Comparison of ENCODE assay signal across 22 cellular contexts in genomic region chr1:81950845-81951244, GRCh38.
A peak's percentile ranks its signal among the peaks of the same experiment; 100 is the strongest.
DNase-seq lines count a peak whose midpoint lies in the region; ATAC-seq and TF ChIP-seq lines count a peak whose summit lies in the region.
"Had no signal": no experiment of that assay in that cellular context is flagged by ENCODE, and none has a peak within 500 bp of the region (broad histone marks: within the 10 kb centered on the region; RNA-seq: fewer than 3 reads in every experiment).

No MANE protein-coding gene starts in this region.

- H3K27me3 Mint-ChIP-seq in GM23338 (ENCODE audit: insufficient read depth, low read depth, poor library complexity) (no peaks in the 10 kb centered on the region), progenitor cell of endocrine pancreas (no peaks in the 10 kb centered on the region)
- H3K27me3 Mint-ChIP-seq: B cell, T-cell had no signal

- no peaks in the 10 kb centered on the region for H3K9me3 ChIP-seq in MG63

- no peak overlapping the region for H2AFZ ChIP-seq in GM23338

- H3K9me2 ChIP-seq in GM23338 (ENCODE audit: insufficient read depth): no peaks in the 10 kb centered on the region

- H3K36me3 ChIP-seq in GM23338 (ENCODE audit: insufficient read depth): peaks cover 2% of the 10 kb centered on the region
- H3K36me3 ChIP-seq in MG63: no peaks in the 10 kb centered on the region

- ATAC-seq in GM23338: no peak
- ATAC-seq: PC-3, SK-N-SH treated with all-trans-retinoic acid at 6 μM for 48 hours, T-cell had no signal

- H3F3A ChIP-seq in GM23338 (replicated peaks; ENCODE audit: low read depth): no peaks in the 10 kb centered on the region

- peaks cover 46% of the 10 kb centered on the region for H3K79me2 ChIP-seq in GM23338 (replicated peaks; ENCODE audit: insufficient read depth)

- TF ChIP-seq CTCF in GM23338 (conservative IDR thresholded peaks at IDR 0.05; ENCODE audit: low read depth in 2 of 2): no peak
- no peak for TF ChIP-seq CTCF in progenitor cell of endocrine pancreas (IDR thresholded peaks at IDR 0.05; ENCODE audit: unreplicated experiment)

- H3K36me3 Mint-ChIP-seq in GM23338 (ENCODE audit: low read depth): peaks cover 20% of the 10 kb centered on the region; the same call in 2 of the 3 replicates
- H3K36me3 Mint-ChIP-seq in progenitor cell of endocrine pancreas (ENCODE audit: insufficient read depth): peaks cover 3% of the 10 kb centered on the region
- H3K36me3 Mint-ChIP-seq: T-cell had no signal

- H3K4me3 ChIP-seq in GM23338 (no peak overlapping the region), MG63 (no peak overlapping the region), skeletal muscle cell (ENCODE audit: low read depth, low read length) (no peak overlapping the region)

- H3K27ac Mint-ChIP-seq in GM23338 (peak overlapping the region; percentile 48; the same call in 1 of the 2 replicates), progenitor cell of endocrine pancreas (no peak overlapping the region)
- H3K27ac Mint-ChIP-seq: B cell, T-cell had no signal

- H3K4me2 ChIP-seq in GM23338: no peak overlapping the region

- peaks cover 11% of the 10 kb centered on the region for H3K4me1 Mint-ChIP-seq in GM23338
- H3K4me1 Mint-ChIP-seq in progenitor cell of endocrine pancreas (ENCODE audit: low read depth): peaks cover 13% of the 10 kb centered on the region
- H3K4me1 Mint-ChIP-seq: B cell, T-cell had no signal

- no peak for DNase-seq in GM23338 (ENCODE audit: low spot score)
- DNase-seq in MG63: peak; percentile 0
- peak; percentile 56 for DNase-seq in fibroblast of peridontal ligament (ENCODE audit: extremely low read depth)
- peak; percentile 6 for DNase-seq in skeletal muscle cell (ENCODE audit: low read depth)
- DNase-seq in stimulated activated CD4-positive, alpha-beta T cell treated with anti-CD3 and anti-CD28 coated beads, Interleukin-15, amount 100 ng/mL, for 24 hours: no peak
- no peak for DNase-seq in NCI-H774 (lab: John Stamatoyannopoulos, UW)
- DNase-seq in progenitor cell of endocrine pancreas (ENCODE audit: low spot score, unreplicated experiment): no peak
- DNase-seq: ACHN, DMS 273 treated with DMSO at 0.1 percent for 48 hours, DND-41, GDM1, GOT3, KBM-7, NCI-H2029 treated with DMSO at 0.1 percent for 48 hours, NCI-H510A, NCI-H82, PC-3, RPMI8226, SHP77 treated with DMSO at 0.1 percent for 48 hours, T-cell had no signal

- H3K4me1 ChIP-seq in GM23338 (ENCODE audit: insufficient read depth): no peaks in the 10 kb centered on the region; the same call in none of the 2 replicates

- no peaks in the 10 kb centered on the region for H4K20me1 ChIP-seq in GM23338 (replicated peaks; ENCODE audit: insufficient read depth)

- H3K27ac ChIP-seq in GM23338 (ENCODE audit: low read depth): no peak overlapping the region

- H3K9me3 Mint-ChIP-seq in GM23338 (no peaks in the 10 kb centered on the region), progenitor cell of endocrine pancreas (ENCODE audit: low read depth) (no peaks in the 10 kb centered on the region)

- H3K27me3 ChIP-seq in GM23338 (ENCODE audit: insufficient read depth) (no peaks in the 10 kb centered on the region), MG63 (no peaks in the 10 kb centered on the region)

- H3K4me3 Mint-ChIP-seq in GM23338: no peak overlapping the region
- H3K4me3 Mint-ChIP-seq in progenitor cell of endocrine pancreas (ENCODE audit: low read depth): no peak overlapping the region
- H3K4me3 Mint-ChIP-seq: B cell, T-cell had no signal

TF ChIP-seq in GM23338, 12 proteins besides CTCF, POLR2A, EP300 and RAD21:
- TF ChIP-seq ZNF331 (CRISPR knock-in tag; IDR thresholded peaks at IDR 0.05; ENCODE audit: low read depth) (no peak), CREB1 (CRISPR knock-in tag; IDR thresholded peaks at IDR 0.05; ENCODE audit: low read depth) (no peak), ETS1 (IDR thresholded peaks at IDR 0.05) (no peak), POLR2AphosphoS5 (IDR thresholded peaks at IDR 0.05; ENCODE audit: low read depth) (no peak), ZNF114 (CRISPR knock-in tag; IDR thresholded peaks at IDR 0.05) (no peak), STAT1 (IDR thresholded peaks at IDR 0.05; ENCODE audit: unreplicated experiment) (no peak), JUNB (IDR thresholded peaks at IDR 0.05; ENCODE audit: unreplicated experiment) (no peak), EZH2phosphoT487 (IDR thresholded peaks at IDR 0.05; ENCODE audit: unreplicated experiment) (no peak)
TF ChIP-seq in GM23338: peak in this region for 0.

Comparison
In these comparisons a context has a peak if more than half of its experiments do, and no peak if none do; other contexts are left out.
1. DNase-seq: peak in MG63 (single experiment), fibroblast of peridontal ligament (single experiment) and skeletal muscle cell (single experiment); none in GM23338 (single experiment), stimulated activated CD4-positive, alpha-beta T cell treated with anti-CD3 and anti-CD28 coated beads, Interleukin-15, amount 100 ng/mL, for 24 hours (single experiment), NCI-H774 (single experiment) and progenitor cell of endocrine pancreas (single experiment).